In genomic region chr12:131827961-131828534, GRCh38 we compare ENCODE assay signal across 8 cellular contexts. TPM values are rescaled to one million over a fixed set of nuclear protein-coding genes. Genes with fewer than 3 reads are reported as not detected.
DNase-seq lines count a peak whose midpoint lies in the region; ATAC-seq and TF ChIP-seq lines count a peak whose summit lies in the region.

MMP17 (plus strand) TSS chr12:131828393; CDS start chr12:131828495, 102 bp downstream.

- intact Hi-C loops in transverse colon (cut with DNase I; ENCODE audit: low total_unique reads): no loop called here

- H3K27me3 ChIP-seq in AG04450 (ENCODE audit: control insufficient read depth, insufficient read depth, low read length) (no peaks in the 10 kb centered on the region), transverse colon (peaks cover 64% of the 10 kb centered on the region)

- H3K4me3 Mint-ChIP-seq in T-helper 17 cell: peak within 1 kb of the TSS; percentile 86
- peak within 1 kb of the TSS; percentile 70 to 79 for H3K4me3 Mint-ChIP-seq in effector memory CD8-positive, alpha-beta T cell
- H3K4me3 Mint-ChIP-seq in mesothelial cell of epicardium: peak within 1 kb of the TSS; percentile 59

- H3K4me1 Mint-ChIP-seq in T-helper 17 cell (peaks cover 14% of the 10 kb centered on the region), mesothelial cell of epicardium (peaks cover 9% of the 10 kb centered on the region)
- peaks cover 9% of the 10 kb centered on the region in 2 donors for H3K4me1 Mint-ChIP-seq in effector memory CD8-positive, alpha-beta T cell (ENCODE audit: low read depth in 2 of 2)

- 1% methylated on average over 62 of the region's 86 CpGs; no CpG with 5 or more reads in 1 of the 2 donors for WGBS in transverse colon (ENCODE audit: low coverage in 1 of 2), 2 donors

- no peaks in the 10 kb centered on the region for H3K36me3 ChIP-seq in transverse colon

- H3K36me3 Mint-ChIP-seq in T-helper 17 cell (ENCODE audit: low read depth) (no peaks in the 10 kb centered on the region), mesothelial cell of epicardium (no peaks in the 10 kb centered on the region)
- H3K36me3 Mint-ChIP-seq in effector memory CD8-positive, alpha-beta T cell (ENCODE audit: insufficient read depth): no peaks in the 10 kb centered on the region

- H3K27ac Mint-ChIP-seq in T-helper 17 cell: no peak within 1 kb of the TSS
- H3K27ac Mint-ChIP-seq in effector memory CD8-positive, alpha-beta T cell: no peak within 1 kb of the TSS
- no peak within 1 kb of the TSS for H3K27ac Mint-ChIP-seq in mesothelial cell of epicardium

- no peak for TF ChIP-seq CTCF in AG04450 (IDR thresholded peaks at IDR 0.05; ENCODE audit: low read depth, low read length)
- TF ChIP-seq CTCF in GM12875 (IDR thresholded peaks at IDR 0.05; ENCODE audit: borderline replicate concordance, insufficient read depth, low read depth, low read length): peak; percentile 32; the same call in 1 of the 2 replicates
- TF ChIP-seq CTCF in mesothelial cell of epicardium (IDR thresholded peaks at IDR 0.05; ENCODE audit: unreplicated experiment): no peak
- TF ChIP-seq CTCF in transverse colon (IDR thresholded peaks at IDR 0.05): no peak

- in situ Hi-C loops in transverse colon (cut with MboI; ENCODE audit: low pct_ligation_motif_present in 1 of 4, low pct_unique_long_range_greater_than_20kb in 1 of 4, low sequenced_read_pairs in 3 of 4): no loop called here

- peak within 1 kb of the TSS; percentile 31 for H3K27ac ChIP-seq in AG04450 (ENCODE audit: low read depth, low read length)
- peak within 1 kb of the TSS in 2 of 4 donors; percentile 72 to 74 for H3K27ac ChIP-seq in transverse colon

- no peak for TF ChIP-seq POLR2A in transverse colon (IDR thresholded peaks at IDR 0.05)

- ATAC-seq in HG03342 (IDR thresholded peaks at IDR 0.05; ENCODE audit: unreplicated experiment) (peak; percentile 76), T-helper 17 cell (peak; percentile 79), GM21576 (IDR thresholded peaks at IDR 0.05; ENCODE audit: unreplicated experiment) (no peak)
- peak; percentile 74 for ATAC-seq in effector memory CD8-positive, alpha-beta T cell (replicated peaks)

- no peak for TF ChIP-seq EP300 in transverse colon (IDR thresholded peaks at IDR 0.05; ENCODE audit: low read depth)

- POLR2A ChIA-PET in AG04450 (lab: Yijun Ruan, JAX): no interaction called here

- no peaks in the 10 kb centered on the region; the same call in 1 of the 2 replicates for H3K9me3 ChIP-seq in AG04450 (ENCODE audit: control insufficient read depth, insufficient read depth, low read length)
- H3K9me3 ChIP-seq in T-helper 17 cell (ENCODE audit: control insufficient read depth, low read length, poor library complexity, severe bottlenecking): no peaks in the 10 kb centered on the region
- no peaks in the 10 kb centered on the region for H3K9me3 ChIP-seq in transverse colon

- CTCF ChIA-PET in AG04450 (lab: Charles Lee): interaction anchor here (0.6 kb wide), 1 partner anchor 723 kb away, joined by 3 read pairs; no protein-coding TSS in a partner anchor

- H3K4me3 ChIP-seq in AG04450 (ENCODE audit: low read depth, low read length) (peak within 1 kb of the TSS; percentile 76), GM12875 (ENCODE audit: low read depth, low read length) (peak within 1 kb of the TSS; percentile 33), transverse colon (peak within 1 kb of the TSS; percentile 26 to 57 (median 34))

- H3K27me3 Mint-ChIP-seq in T-helper 17 cell (peaks cover 39% of the 10 kb centered on the region), mesothelial cell of epicardium (ENCODE audit: low read depth) (peaks cover 65% of the 10 kb centered on the region)
- H3K27me3 Mint-ChIP-seq in effector memory CD8-positive, alpha-beta T cell: peaks cover 42 to 49% of the 10 kb centered on the region in 2 donors

- no peaks in the 10 kb centered on the region for H3K9me3 Mint-ChIP-seq in effector memory CD8-positive, alpha-beta T cell
- no peaks in the 10 kb centered on the region for H3K9me3 Mint-ChIP-seq in mesothelial cell of epicardium

- DNase-seq in AG04450 (ENCODE audit: low read depth, low spot score): no peak
- DNase-seq in T-helper 17 cell: peak in 2 of 3 donors; percentile 26 to 33
- peak in 1 of 3 experiments; percentile 18 for DNase-seq in effector memory CD8-positive, alpha-beta T cell
- peak in 1 of 2 experiments; percentile 56 for DNase-seq in mesothelial cell of epicardium (ENCODE audit: low spot score in 2 of 2, unreplicated experiment in 2 of 2)
- peak; percentile 33 for DNase-seq in transverse colon

- H3K4me1 ChIP-seq in transverse colon: peaks cover 11 to 45% (median 35%) of the 10 kb centered on the region in 4 donors

RNA-seq across cellular contexts. Expression of gene MMP17, which starts in this region (rescaled TPM):
- polyA plus RNA-seq in AG04450 (2011; rRNA removed): 9.9 and 13.2 TPM in 2 replicates
- polyA minus RNA-seq in AG04450 (2011; rRNA and poly(A)+ RNA removed): 5.7 and 6.7 TPM in 2 replicates
- total RNA-seq in T-helper 17 cell (1 to 10 TPM in 1 of 2 donors, not detected in 1; 2.5 TPM), mesothelial cell of epicardium (1.8 to 2.0 TPM (median 1.9 TPM) in 3 replicates), transverse colon (10 to 100 TPM in 2 of 4 donors, 1 to 10 TPM in 2; 2.6 to 23.6 (median 12.4) TPM)
